Comparison of ENCODE assay signal across 8 cellular contexts in genomic region chr19:11925584-11926187, GRCh38. TPM values are rescaled to one million over a fixed set of nuclear protein-coding genes. Genes with fewer than 3 reads are reported as not detected.
DNase-seq lines count a peak whose midpoint lies in the region; ATAC-seq and TF ChIP-seq lines count a peak whose summit lies in the region.
"Not testable (repeated sequence)": the region's sequence is repeated elsewhere in the genome, so short reads cannot be mapped to it uniquely, and the experiment has no call there.

No MANE protein-coding gene starts in this region.

- H3K4me1 ChIP-seq in SJSA1 (replicated peaks); endocrine pancreas (ENCODE audit: control insufficient read depth, insufficient read depth, low read length): not testable (repeated sequence)
- H3K4me1 ChIP-seq in stomach smooth muscle (ENCODE audit: control insufficient read depth, insufficient read depth, low read length), result peaks cover 15% of the 10 kb centered on the region

- H3K9me3 Mint-ChIP-seq in CD14-positive monocyte, result peaks cover 9 to 25% (median 15%) of the 10 kb centered on the region in 7 donors
- H3K9me3 Mint-ChIP-seq in activated naive CD8-positive, alpha-beta T cell (ENCODE audit: low read depth); immature natural killer cell: not testable (repeated sequence)

- peak overlapping the region; percentile 59 for H3K4me2 ChIP-seq in neural cell (ENCODE audit: low read length)

- H3K27ac ChIP-seq in SJSA1 (peak overlapping the region; percentile 92), neural cell (ENCODE audit: low read length) (peak overlapping the region; percentile 93), stomach smooth muscle (ENCODE audit: low read length) (peak overlapping the region; percentile 91)

- H3F3A ChIP-seq in neural cell (ENCODE audit: insufficient read depth, low read length, poor library complexity, severe bottlenecking), result not testable (repeated sequence)

- intact Hi-C loops in CD14-positive monocyte (cut with micrococcal nuclease), result loop anchor here (2.0 to 10.0 kb wide), 4 partner anchors 39 to 139 kb away; partner anchors contain the start of genes ZNF763 (in 1 of the 2) and ZNF844 (in 1 of the 2)

- TF ChIP-seq CTCF in CD14-positive monocyte (IDR thresholded peaks at IDR 0.05); neural cell (IDR thresholded peaks at IDR 0.05; ENCODE audit: poor library complexity, severe bottlenecking): not testable (repeated sequence)

- peaks cover 34% of the 10 kb centered on the region for H3K4me1 Mint-ChIP-seq in CD14-positive monocyte
- peaks cover 51% of the 10 kb centered on the region for H3K4me1 Mint-ChIP-seq in activated naive CD8-positive, alpha-beta T cell (ENCODE audit: low read depth)
- H3K4me1 Mint-ChIP-seq in immature natural killer cell, result peaks cover 48 to 64% of the 10 kb centered on the region in 2 donors

- peak overlapping the region; percentile 81 for H3K4me3 ChIP-seq in SJSA1
- peak overlapping the region; percentile 57 for H3K4me3 ChIP-seq in endocrine pancreas (ENCODE audit: control insufficient read depth, insufficient read depth, low read length)
- H3K4me3 ChIP-seq in neural cell (ENCODE audit: low read length), result peak overlapping the region; percentile 90
- peak overlapping the region; percentile 91 to 98 for H3K4me3 ChIP-seq in stomach smooth muscle (ENCODE audit: low read length in 2 of 2)

- not testable (repeated sequence) for H3K9me3 ChIP-seq in SJSA1 (replicated peaks); endocrine pancreas (ENCODE audit: control insufficient read depth, low read length); neural cell (ENCODE audit: low read length); stomach smooth muscle (ENCODE audit: control insufficient read depth in 2 of 2, low read length in 2 of 2)

- H2AFZ ChIP-seq in neural cell (ENCODE audit: low read depth, low read length), result peak overlapping the region; percentile 40

- not testable (repeated sequence) for H3K27me3 Mint-ChIP-seq in CD14-positive monocyte (ENCODE audit: low read depth in 3 of 3); activated naive CD8-positive, alpha-beta T cell; immature natural killer cell (ENCODE audit: low read depth in 3 of 3)

- not testable (repeated sequence) for TF ChIP-seq EP300 in neural cell (conservative IDR thresholded peaks at IDR 0.05; ENCODE audit: poor library complexity, severe bottlenecking)

- H3K27me3 ChIP-seq in SJSA1 (replicated peaks); endocrine pancreas (ENCODE audit: control insufficient read depth, insufficient read depth, low read length); neural cell (ENCODE audit: insufficient read depth, low read depth, low read length); stomach smooth muscle (ENCODE audit: control insufficient read depth in 1 of 2, insufficient read depth in 2 of 2, low read length in 2 of 2): not testable (repeated sequence)

- ATAC-seq in HG02943 (IDR thresholded peaks at IDR 0.05; ENCODE audit: low read depth, unreplicated experiment), result peak; percentile 0

- DNase-seq in CD14-positive monocyte (ENCODE audit: low spot score); SJSA1 (ENCODE audit: low read depth in 1 of 2, low spot score in 2 of 2): not testable (repeated sequence)
- peak in 1 of 3 donors; percentile 21 for DNase-seq in immature natural killer cell

- peaks cover 18% of the 10 kb centered on the region for H3K79me2 ChIP-seq in neural cell (replicated peaks; ENCODE audit: insufficient read depth, low read length)

- H3K27ac Mint-ChIP-seq in CD14-positive monocyte (peak overlapping the region; percentile 87 to 97 (median 91)), immature natural killer cell (peak overlapping the region; percentile 88 to 94 (median 92))
- H3K27ac Mint-ChIP-seq in activated naive CD8-positive, alpha-beta T cell, result peak overlapping the region; percentile 90

- TF ChIP-seq RAD21 in neural cell (conservative IDR thresholded peaks at IDR 0.05), result not testable (repeated sequence)

- H3K36me3 Mint-ChIP-seq in CD14-positive monocyte, result peaks cover 8 to 16% of the 10 kb centered on the region in 2 donors
- not testable (repeated sequence) for H3K36me3 Mint-ChIP-seq in activated naive CD8-positive, alpha-beta T cell; immature natural killer cell

- H3K4me3 Mint-ChIP-seq in CD14-positive monocyte, result peak overlapping the region; percentile 95 to 96
- H3K4me3 Mint-ChIP-seq in activated naive CD8-positive, alpha-beta T cell, result peak overlapping the region; percentile 90
- H3K4me3 Mint-ChIP-seq in immature natural killer cell, result peak overlapping the region; percentile 91 to 96 (median 92)

- H3K9me2 ChIP-seq in neural cell (ENCODE audit: insufficient read depth, low read length), result not testable (repeated sequence)

- H3K36me3 ChIP-seq in SJSA1, result peaks cover 18% of the 10 kb centered on the region
- H3K36me3 ChIP-seq in endocrine pancreas (ENCODE audit: control insufficient read depth, insufficient read depth, low read length); neural cell (ENCODE audit: insufficient read depth, low read length); stomach smooth muscle (ENCODE audit: control insufficient read depth in 2 of 2, insufficient read depth in 2 of 2, low read length in 2 of 2): not testable (repeated sequence)

- H4K20me1 ChIP-seq in neural cell (ENCODE audit: insufficient read depth), result not testable (repeated sequence)

- H3K9ac ChIP-seq in endocrine pancreas (ENCODE audit: control insufficient read depth, insufficient read depth, low read length) (peak overlapping the region; percentile 82), neural cell (ENCODE audit: low read length) (peak overlapping the region; percentile 89), stomach smooth muscle (ENCODE audit: low read length in 2 of 2) (peak overlapping the region; percentile 91 to 93)

RNA-seq across cellular contexts. Expression of gene ZNF700, which starts 0.8 kb away (rescaled TPM):
- 1 to 10 TPM; 1.1 to 1.2 TPM for polyA plus RNA-seq in CD14-positive monocyte
- total RNA-seq in SJSA1 (2014; rRNA removed; shearing (Covaris generic)), result 8.3 and 10.7 TPM in 2 replicates
- polyA plus RNA-seq in immature natural killer cell, result 1 to 10 TPM; 1.3 to 3.0 (median 2.4) TPM
- 32.8 and 35.9 TPM in 2 replicates for polyA plus RNA-seq in neural cell
- polyA minus RNA-seq in neural cell, result 42.1 and 51.1 TPM in 2 replicates

RNA-seq across cellular contexts. Expression of gene ZNF69, which starts 38.1 kb away (rescaled TPM):
- polyA plus RNA-seq in CD14-positive monocyte, result 1 to 10 TPM in 1 of 2 donors, under 1 TPM in 1; 0.98 to 1.7 TPM
- 2.6 and 3.4 TPM in 2 replicates for total RNA-seq in SJSA1 (2014; rRNA removed; shearing (Covaris generic))
- 1 to 10 TPM in 2 of 3 donors, not detected in 1; 2.4 to 3.3 TPM for polyA plus RNA-seq in immature natural killer cell
- polyA plus RNA-seq in neural cell, result 14.4 and 23.1 TPM in 2 replicates
- polyA minus RNA-seq in neural cell, result 100 and 136 TPM in 2 replicates

RNA-seq across cellular contexts. Expression of gene ZNF763, which starts 39.2 kb away (rescaled TPM):
- polyA plus RNA-seq in CD14-positive monocyte (1 to 10 TPM; 1.3 to 1.7 TPM), immature natural killer cell (1 to 10 TPM in 2 of 3 donors, under 1 TPM in 1; 0.91 to 5.3 (median 2.9) TPM), neural cell (12.8 and 17.9 TPM in 2 replicates)
- 0.18 TPM in 1 of 2 replicates, not detected in the other for total RNA-seq in SJSA1 (2014; rRNA removed; shearing (Covaris generic))
- polyA minus RNA-seq in neural cell, result 25.8 and 31.3 TPM in 2 replicates
